ENCODE assay signal across 1 cellular context in genomic region chr5:10317825-10318682, GRCh38.
TF ChIP-seq lines count a peak whose summit lies in the region.

No MANE protein-coding gene starts in this region.

TF ChIP-seq in K562, 482 proteins besides CTCF, POLR2A, EP300 and RAD21 (continued from another document and continues in another):
- TF ChIP-seq MAZ (CRISPR knock-in tag; conservative IDR thresholded peaks at IDR 0.05 in 1 of 2, IDR thresholded peaks at IDR 0.05 in 1 of 2), result no peak; a peak in 1 of 4 replicates
- TF ChIP-seq ZNF444 (CRISPR knock-in tag; IDR thresholded peaks at IDR 0.05), result no peak
- TF ChIP-seq L3MBTL2 (IDR thresholded peaks at IDR 0.05), result peak; percentile 78
- no peak; the same call in 1 of the 2 replicates for TF ChIP-seq USF1 (CRISPR knock-in tag; IDR thresholded peaks at IDR 0.05)
- no peak; the same call in 1 of the 2 replicates for TF ChIP-seq ADNP (tag; IDR thresholded peaks at IDR 0.05)
- no peak for TF ChIP-seq POU5F1 (IDR thresholded peaks at IDR 0.05; ENCODE audit: borderline replicate concordance, low read depth, low read length, partially characterized antibody)
- 0 out of 2 replicates have a peak, but pooled peaks have one; percentile 13 for TF ChIP-seq USF2 (CRISPR knock-in tag; IDR thresholded peaks at IDR 0.05)
- TF ChIP-seq BRD4 (IDR thresholded peaks at IDR 0.05), result no peak
- 0 out of 2 replicates have a peak, but pooled peaks have one; percentile 14 for TF ChIP-seq MEF2D (tag; conservative IDR thresholded peaks at IDR 0.05; ENCODE audit: low read depth)
- TF ChIP-seq ZNF584 (CRISPR knock-in tag; IDR thresholded peaks at IDR 0.05; ENCODE audit: low read depth), result 0 out of 2 replicates have a peak, but pooled peaks have one; percentile 6
- no peak for TF ChIP-seq RAD51 (IDR thresholded peaks at IDR 0.05; ENCODE audit: borderline replicate concordance, low read depth)
- no peak for TF ChIP-seq GTF2F1 (IDR thresholded peaks at IDR 0.05; ENCODE audit: low read depth, low read length)
- peak; percentile 48 for TF ChIP-seq CBFA2T2 (conservative IDR thresholded peaks at IDR 0.05)
- TF ChIP-seq DEAF1 (CRISPR knock-in tag; IDR thresholded peaks at IDR 0.05), result no peak
- no peak for TF ChIP-seq MYNN (IDR thresholded peaks at IDR 0.05)
- TF ChIP-seq MYNN (CRISPR knock-in tag; IDR thresholded peaks at IDR 0.05), result no peak
- TF ChIP-seq E2F6 (IDR thresholded peaks at IDR 0.05; ENCODE audit: borderline replicate concordance in 1 of 2, extremely low read depth in 1 of 2, insufficient read depth in 1 of 2, insufficient read length in 1 of 2, low read depth in 1 of 2, low read length in 1 of 2, poor library complexity in 1 of 2, severe bottlenecking in 1 of 2), result peak in 1 of 2 experiments; percentile 76
- TF ChIP-seq CSDE1 (IDR thresholded peaks at IDR 0.05), result no peak
- TF ChIP-seq ETV6 (IDR thresholded peaks at IDR 0.05; ENCODE audit: borderline replicate concordance in 1 of 2, low read depth in 2 of 2, low read length in 1 of 2), result 0 out of 4 replicates have a peak, but pooled peaks of 1 of the 2 experiments have one; percentile 16
- no peak for TF ChIP-seq ETV6 (CRISPR knock-in tag; IDR thresholded peaks at IDR 0.05; ENCODE audit: borderline replicate concordance)
- 0 out of 2 replicates have a peak, but pooled peaks have one; percentile 22 for TF ChIP-seq ZBTB33 (CRISPR knock-in tag; IDR thresholded peaks at IDR 0.05)
- TF ChIP-seq FOXJ3 (CRISPR knock-in tag; IDR thresholded peaks at IDR 0.05), result 0 out of 2 replicates have a peak, but pooled peaks have one; percentile 11
- peak in 1 of 3 experiments; percentile 53 for TF ChIP-seq YY1 (IDR thresholded peaks at IDR 0.05; ENCODE audit: borderline replicate concordance in 1 of 3, control insufficient read depth in 1 of 3, extremely low read depth in 1 of 3, insufficient read depth in 3 of 3, insufficient read length in 1 of 3, insufficient replicate concordance in 2 of 3, low read depth in 1 of 3, low read length in 2 of 3)
- TF ChIP-seq ZNF511 (CRISPR knock-in tag; IDR thresholded peaks at IDR 0.05), result no peak; the same call in none of the 2 replicates
- TF ChIP-seq ZFP36 (IDR thresholded peaks at IDR 0.05; ENCODE audit: low read depth, low read length, partially characterized antibody), result no peak
- no peak for TF ChIP-seq CHD7 (IDR thresholded peaks at IDR 0.05; ENCODE audit: low read depth, low read length)
- TF ChIP-seq ZNF133 (CRISPR knock-in tag; IDR thresholded peaks at IDR 0.05), result no peak
- TF ChIP-seq PRDM10 (IDR thresholded peaks at IDR 0.05; ENCODE audit: partially characterized antibody), result peak; percentile 46
- 0 out of 4 replicates have a peak, but pooled peaks of 1 of the 2 experiments have one; percentile 13 for TF ChIP-seq NRF1 (conservative IDR thresholded peaks at IDR 0.05 in 1 of 2, IDR thresholded peaks at IDR 0.05 in 1 of 2)
- peak; percentile 18 for TF ChIP-seq MXD1 (CRISPR knock-in tag; IDR thresholded peaks at IDR 0.05; ENCODE audit: borderline replicate concordance, poor library complexity, severe bottlenecking)
- TF ChIP-seq FOXK2 (conservative IDR thresholded peaks at IDR 0.05 in 1 of 2, IDR thresholded peaks at IDR 0.05 in 1 of 2; ENCODE audit: low read depth in 2 of 2), result peak; percentile 67 to 77
